ENCODE assay signal across 15 cellular contexts in the genomic region with DNA sequence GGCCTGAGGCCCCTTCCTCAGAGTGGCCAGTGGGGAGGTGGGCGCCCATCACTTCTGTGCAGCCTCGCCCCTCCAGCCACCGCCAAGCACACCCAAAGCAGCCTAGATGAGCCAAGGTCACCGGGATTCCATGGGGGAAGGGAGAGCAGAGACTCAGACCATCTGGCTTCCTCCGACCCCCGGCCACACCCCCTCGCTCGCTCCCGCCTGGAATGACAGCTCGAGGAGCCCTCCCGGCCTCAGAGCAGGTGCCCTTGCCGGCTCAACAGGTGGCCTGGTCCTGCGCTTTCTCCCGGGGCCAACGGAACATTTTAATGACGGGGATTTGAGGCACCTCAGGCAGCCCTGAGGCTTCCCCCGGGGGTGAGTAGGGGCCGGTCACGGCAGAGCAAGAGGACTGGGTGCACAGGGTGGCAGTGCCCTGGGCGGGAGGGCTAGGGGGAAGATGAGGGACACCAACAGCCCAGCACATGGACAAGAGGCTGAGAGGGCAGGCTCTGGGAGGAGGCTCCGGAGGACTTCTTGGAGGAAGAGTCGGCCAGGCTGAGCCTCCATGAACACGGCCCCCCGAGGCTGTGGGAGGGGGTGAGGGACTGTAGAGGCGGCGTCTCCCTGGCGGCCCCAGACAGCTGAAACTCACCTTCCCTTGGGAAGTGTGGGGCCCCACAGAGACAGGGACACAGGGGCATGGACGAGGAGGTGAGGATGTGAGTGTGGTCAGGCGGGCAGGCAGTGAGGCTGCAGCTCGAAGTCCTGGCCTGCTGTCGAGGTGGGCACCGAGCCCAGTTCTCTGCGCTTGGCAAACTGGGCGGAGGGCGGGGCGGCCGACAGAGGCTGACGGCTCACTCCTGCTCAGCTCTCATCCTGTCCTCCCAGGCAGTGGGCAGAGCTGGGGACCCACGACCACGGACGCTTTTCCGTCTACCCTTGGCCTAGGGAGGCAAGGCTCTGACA. TPM values are rescaled to one million over a fixed set of nuclear protein-coding genes. Genes with fewer than 3 reads are reported as not detected.
DNase-seq lines count a peak whose midpoint lies in the region; ATAC-seq and TF ChIP-seq lines count a peak whose summit lies in the region.
"Had no signal": no experiment of that assay in that cellular context is flagged by ENCODE, and none has a peak within 500 bp of the region (broad histone marks: within the 10 kb centered on the region; RNA-seq: fewer than 3 reads in every experiment).

No MANE protein-coding gene starts in this region.

- no peaks in the 10 kb centered on the region for H3K36me3 Mint-ChIP-seq in activated naive CD4-positive, alpha-beta T cell treated with anti-CD3 and anti-CD28 coated beads, Interleukin-2, amount 10 ng/mL, durations not matched to agents 7 days and 5 days
- H3K36me3 Mint-ChIP-seq: CD8-positive, alpha-beta T cell; immature natural killer cell had no signal

- no peaks in the 10 kb centered on the region for H3K9me3 ChIP-seq in right lobe of liver

- ATAC-seq in right lobe of liver (peak; percentile 80 to 87 (median 82)), GM18502 (IDR thresholded peaks at IDR 0.05; ENCODE audit: poor library complexity, unreplicated experiment) (no peak)
- no peak for ATAC-seq in activated CD4-positive, CD25-positive, alpha-beta regulatory T cell treated with anti-CD3 and anti-CD28 coated beads, Interleukin-2, amount 50 U/mL, for 24 hours
- ATAC-seq: CD8-positive, alpha-beta T cell had no signal

- peaks cover under 1 to 3% of the 10 kb centered on the region in 2 donors for H3K27me3 ChIP-seq in right lobe of liver

- H3K4me1 Mint-ChIP-seq in activated naive CD4-positive, alpha-beta T cell treated with anti-CD3 and anti-CD28 coated beads, Interleukin-2, amount 10 ng/mL, durations not matched to agents 7 days and 5 days, result no peaks in the 10 kb centered on the region
- H3K4me1 Mint-ChIP-seq: immature natural killer cell had no signal

- TF ChIP-seq CTCF in right lobe of liver (IDR thresholded peaks at IDR 0.05), result no peak

- CTCF ChIA-PET in activated naive CD4-positive, alpha-beta T cell treated with anti-CD3 and anti-CD28 coated beads, Interleukin-2, amount 10 ng/mL, durations not matched to agents 7 days and 5 days (lab: Charles Lee), result no interaction called here

- H3K36me3 ChIP-seq in right lobe of liver, result no peaks in the 10 kb centered on the region

- H3K9me3 Mint-ChIP-seq in activated naive CD4-positive, alpha-beta T cell treated with anti-CD3 and anti-CD28 coated beads, Interleukin-2, amount 10 ng/mL, durations not matched to agents 7 days and 5 days, result no peaks in the 10 kb centered on the region
- H3K9me3 Mint-ChIP-seq: CD8-positive, alpha-beta T cell; H9; immature natural killer cell had no signal

- peaks cover 0 to 3% (median 0%) of the 10 kb centered on the region in 4 donors for H3K4me1 ChIP-seq in right lobe of liver

- no peak overlapping the region for H3K4me3 ChIP-seq in right lobe of liver

- DNase-seq in AG08396 (ENCODE audit: low spot score) (peak; percentile 73), HK-2 (ENCODE audit: unreplicated experiment) (peak; percentile 35), SK-N-DZ (ENCODE audit: low spot score) (peak; percentile 46), right lobe of liver (peak; percentile 80 to 89 (median 86)), erythroblast (lab: John Stamatoyannopoulos, UW) (no peak)
- DNase-seq in activated naive CD4-positive, alpha-beta T cell treated with anti-CD3 and anti-CD28 coated beads, Interleukin-2, amount 10 ng/mL, durations not matched to agents 7 days and 5 days, result no peak
- DNase-seq: activated gamma-delta T cell treated with Interleukin-2 at 50 U/mL for 16 hours; CD8-positive, alpha-beta T cell; H9; immature natural killer cell had no signal

- peaks cover 28% of the 10 kb centered on the region for H3K27me3 Mint-ChIP-seq in activated naive CD4-positive, alpha-beta T cell treated with anti-CD3 and anti-CD28 coated beads, Interleukin-2, amount 10 ng/mL, durations not matched to agents 7 days and 5 days

- no peak overlapping the region for H3K4me3 Mint-ChIP-seq in activated naive CD4-positive, alpha-beta T cell treated with anti-CD3 and anti-CD28 coated beads, Interleukin-2, amount 10 ng/mL, durations not matched to agents 7 days and 5 days
- H3K4me3 Mint-ChIP-seq: CD8-positive, alpha-beta T cell; H9; immature natural killer cell had no signal

- H3K27ac ChIP-seq in right lobe of liver, result no peak overlapping the region
- H3K27ac ChIP-seq: HL-60 had no signal

- TF ChIP-seq POLR2A in right lobe of liver (IDR thresholded peaks at IDR 0.05) (no peak), erythroblast (IDR thresholded peaks at IDR 0.05; ENCODE audit: low read length) (no peak)

- no peak overlapping the region for H3K27ac Mint-ChIP-seq in activated naive CD4-positive, alpha-beta T cell treated with anti-CD3 and anti-CD28 coated beads, Interleukin-2, amount 10 ng/mL, durations not matched to agents 7 days and 5 days
- H3K27ac Mint-ChIP-seq: CD8-positive, alpha-beta T cell; H9; immature natural killer cell; progenitor cell of endocrine pancreas had no signal

- intact Hi-C loops in right lobe of liver (cut with DNase I), result no loop called here

- 37% methylated on average over 8 of the region's 42 CpGs for WGBS in right lobe of liver (ENCODE audit: insufficient coverage, low coverage, low lambda C conversion rate, missing lambda C conversion rate)

RNA-seq across cellular contexts. Expression of a gene that starts 12.5 kb away (rescaled TPM):
- not detected in 2 replicates for polyA plus RNA-seq in SK-N-DZ (2014; cell fraction: cytosol; rRNA removed)
- polyA plus RNA-seq in SK-N-DZ (2014; cell fraction: nucleus; rRNA removed), result not detected in 2 replicates
- total RNA-seq in right lobe of liver, result not detected
- total RNA-seq: CD8-positive, alpha-beta T cell; dermis microvascular lymphatic vessel endothelial cell; H9; progenitor cell of endocrine pancreas had no signal
- polyA plus RNA-seq: immature natural killer cell had no signal

RNA-seq across cellular contexts. Expression of a gene that starts 36.0 kb away (rescaled TPM):
- polyA plus RNA-seq in SK-N-DZ (2014; cell fraction: cytosol; rRNA removed), result 0.82 and 1.2 TPM in 2 replicates
- 1.6 TPM in 1 of 2 replicates, not detected in the other for polyA plus RNA-seq in SK-N-DZ (2014; cell fraction: nucleus; rRNA removed)
- not detected for total RNA-seq in right lobe of liver
- total RNA-seq: CD8-positive, alpha-beta T cell had no signal
- polyA plus RNA-seq: immature natural killer cell had no signal

RNA-seq across cellular contexts. Expression of a gene that starts 44.3 kb away (rescaled TPM):
- 9.9 and 12.9 TPM in 2 replicates for polyA plus RNA-seq in SK-N-DZ (2014; cell fraction: cytosol; rRNA removed)
- 37.3 and 59.9 TPM in 2 replicates for polyA plus RNA-seq in SK-N-DZ (2014; cell fraction: nucleus; rRNA removed)
- 10 to 100 TPM in 1 of 6 experiments, 1 to 10 TPM in 3, under 1 TPM in 2; 0.56 to 14.0 (median 5.0) TPM for total RNA-seq in right lobe of liver

Comparison
In these comparisons a context has a peak if more than half of its experiments do, and no peak if none do; other contexts are left out.
1. DNase-seq: peak in AG08396 (single experiment), HK-2 (single experiment), SK-N-DZ (single experiment) and right lobe of liver (3 of 3); none in activated naive CD4-positive, alpha-beta T cell treated with anti-CD3 and anti-CD28 coated beads, Interleukin-2, amount 10 ng/mL, durations not matched to agents 7 days and 5 days (single experiment) and erythroblast (0 of 2).
2. ATAC-seq: peak in right lobe of liver (4 of 4); none in GM18502 (single experiment) and activated CD4-positive, CD25-positive, alpha-beta regulatory T cell treated with anti-CD3 and anti-CD28 coated beads, Interleukin-2, amount 50 U/mL, for 24 hours (0 of 2).